In genomic region chr2:38966678-38967077, GRCh38 we compare ENCODE assay signal across 27 cellular contexts.
"Had no signal": no experiment of that assay in that cellular context is flagged by ENCODE, and none has a peak within 500 bp of the region (broad histone marks: within the 10 kb centered on the region; RNA-seq: fewer than 3 reads in every experiment).

No MANE protein-coding gene starts in this region.

- H3K27ac ChIP-seq: esophagus muscularis mucosa, foreskin keratinocyte, gastroesophageal sphincter, heart left ventricle, hepatocyte, left lung, neural progenitor cell, parathyroid adenoma, suprapubic skin, transverse colon, upper lobe of right lung, uterus had no signal

- H3K36me3 ChIP-seq: left lung, neural progenitor cell, suprapubic skin, transverse colon, upper lobe of right lung, uterus had no signal

- H3K4me2 ChIP-seq: hepatocyte, neural progenitor cell, smooth muscle cell had no signal

- H3K9me3 ChIP-seq: esophagus muscularis mucosa, gastroesophageal sphincter, heart left ventricle, left lung, suprapubic skin, transverse colon, upper lobe of right lung, uterus had no signal

- H3K4me1 ChIP-seq: esophagus muscularis mucosa, foreskin keratinocyte, heart left ventricle, left lung, neural progenitor cell, suprapubic skin, transverse colon, upper lobe of right lung, uterus had no signal

- H3K79me2 ChIP-seq: hepatocyte, parathyroid adenoma had no signal

- H3K4me3 ChIP-seq: esophagus muscularis mucosa, gastroesophageal sphincter, heart left ventricle, hepatocyte, left lung, neural progenitor cell, smooth muscle cell, suprapubic skin, transverse colon, upper lobe of right lung, uterus had no signal

- H2AFZ ChIP-seq: hepatocyte, neural progenitor cell, parathyroid adenoma had no signal

- FAIRE-seq: endothelial cell of umbilical vein, islet of Langerhans had no signal

- DNase-seq: effector memory CD4-positive, alpha-beta T cell; foreskin keratinocyte; heart left ventricle; left cardiac atrium; left lung; mesendoderm; midbrain; naive thymus-derived CD4-positive, alpha-beta T cell; stimulated activated CD4-positive, alpha-beta T cell treated with anti-CD3 and anti-CD28 coated beads, Interleukin-12 subunit alpha, Interleukin-12 subunit beta, amount 100 ng/mL, for 4 hours; stimulated activated CD4-positive, alpha-beta T cell treated with anti-CD3 and anti-CD28 coated beads, Interleukin-1b, Interleukin-23, amount 100 ng/mL, for 48 hours; stimulated activated CD4-positive, alpha-beta T cell treated with anti-CD3 and anti-CD28 coated beads, Interleukin-4, amount 100 ng/mL, for 1 hour; stimulated activated CD8-positive, alpha-beta memory T cell treated with anti-CD3 and anti-CD28 coated beads, Interleukin-4, amount 100 ng/mL, for 48 hours; stimulated activated naive CD4-positive, alpha-beta T cell; stimulated activated naive CD8-positive, alpha-beta T cell treated with anti-CD3 and anti-CD28 coated beads, Interleukin-15, amount 100 ng/mL, for 72 hours; transverse colon; upper lobe of right lung; uterus had no signal

- H3K9ac ChIP-seq: neural progenitor cell, parathyroid adenoma had no signal

- H3K27me3 ChIP-seq: esophagus muscularis mucosa, foreskin keratinocyte, gastroesophageal sphincter, heart left ventricle, hepatocyte, left lung, neural progenitor cell, suprapubic skin, transverse colon, upper lobe of right lung, uterus had no signal

- ATAC-seq: foreskin keratinocyte; gastroesophageal sphincter; heart left ventricle; left cardiac atrium; left lung; naive thymus-derived CD4-positive, alpha-beta T cell; sciatic nerve; stimulated activated naive CD8-positive, alpha-beta T cell treated with anti-CD3 and anti-CD28 coated beads, Interleukin-15, amount 100 ng/mL, for 72 hours; upper lobe of right lung had no signal
